ENCODE assay signal across 22 cellular contexts in genomic region chr12:18951219-18951618, GRCh38.
DNase-seq lines count a peak whose midpoint lies in the region; ATAC-seq and TF ChIP-seq lines count a peak whose summit lies in the region.
"Had no signal": no experiment of that assay in that cellular context is flagged by ENCODE, and none has a peak within 500 bp of the region (broad histone marks: within the 10 kb centered on the region; RNA-seq: fewer than 3 reads in every experiment).

No MANE protein-coding gene starts in this region.

- H3K27ac Mint-ChIP-seq in WTC11 = no peak overlapping the region
- H3K27ac Mint-ChIP-seq: CD8-positive, alpha-beta T cell had no signal

- ATAC-seq in WTC11 (peak; percentile 74), HG02852 (IDR thresholded peaks at IDR 0.05; ENCODE audit: unreplicated experiment) (no peak)
- ATAC-seq: CD8-positive, alpha-beta T cell; HepG2; Panc1 had no signal

- TF ChIP-seq CTCF in WTC11 (IDR thresholded peaks at IDR 0.05) (no peak), GM10266 (IDR thresholded peaks at IDR 0.05; ENCODE audit: control insufficient read depth, insufficient read depth, low read depth, missing control alignments) (no peak)

- CTCF ChIA-PET in WTC11 (lab: Charles Lee) = no interaction called here

- peaks cover 7% of the 10 kb centered on the region for H3K4me1 Mint-ChIP-seq in WTC11

- peaks cover 12% of the 10 kb centered on the region; the same call in 1 of the 2 replicates for H3K9me3 Mint-ChIP-seq in WTC11
- H3K9me3 Mint-ChIP-seq: CD8-positive, alpha-beta T cell had no signal

- no peaks in the 10 kb centered on the region for H3K27me3 Mint-ChIP-seq in WTC11 (ENCODE audit: low read depth)

- H3K4me3 Mint-ChIP-seq in WTC11 = no peak overlapping the region
- H3K4me3 Mint-ChIP-seq: CD8-positive, alpha-beta T cell had no signal

- POLR2A ChIA-PET in WTC11 (lab: Charles Lee) = no interaction called here

- H3K36me3 Mint-ChIP-seq in WTC11 = no peaks in the 10 kb centered on the region
- H3K36me3 Mint-ChIP-seq: CD8-positive, alpha-beta T cell had no signal

- DNase-seq in NCI-H2227 (lab: John Stamatoyannopoulos, UW; ENCODE audit: unreplicated experiment) (peak; percentile 40), NCI-H2227 treated with DMSO at 0.1 percent for 48 hours (lab: John Stamatoyannopoulos, UW) (no peak), WTC11 (ENCODE audit: low spot score) (no peak), iPS-NIHi11 (ENCODE audit: low spot score) (peak; percentile 31), GM10266 (ENCODE audit: extremely low spot score) (no peak)
- no peak for DNase-seq in stimulated activated CD4-positive, alpha-beta T cell treated with anti-CD3 and anti-CD28 coated beads, Interleukin-4, amount 100 ng/mL, for 24 hours
- DNase-seq: AML-193; C1 segment of cervical spinal cord; CD8-positive, alpha-beta T cell; DMS153; KG1; NCI-H1694 treated with DMSO at 0.1 percent for 48 hours; NCI-H2081 treated with DMSO at 0.1 percent for 48 hours; NCI-H226; NCI-H524; NCI-H774; NK-92 treated with Interleukin-12 subunit alpha and Interleukin-12 subunit beta, amount 100 ng/mL, for 24 hours; SIG-M5; SK-N-SH had no signal

TF ChIP-seq in WTC11, 78 proteins besides CTCF, POLR2A, EP300 and RAD21:
- no peak for TF ChIP-seq GTF2I (CRISPR knock-in tag; conservative IDR thresholded peaks at IDR 0.05)
- no peak for TF ChIP-seq E2F4 (CRISPR knock-in tag; IDR thresholded peaks at IDR 0.05; ENCODE audit: borderline replicate concordance, low read depth)
- TF ChIP-seq NFATC4 (CRISPR knock-in tag; IDR thresholded peaks at IDR 0.05) = no peak
- no peak for TF ChIP-seq TP53 (CRISPR knock-in tag; IDR thresholded peaks at IDR 0.05)
- no peak for TF ChIP-seq NFE2L1 (CRISPR knock-in tag; IDR thresholded peaks at IDR 0.05)
- no peak for TF ChIP-seq ETV6 (CRISPR knock-in tag; IDR thresholded peaks at IDR 0.05)
- TF ChIP-seq AFF4 (CRISPR knock-in tag; IDR thresholded peaks at IDR 0.05; ENCODE audit: borderline replicate concordance) = no peak
- no peak for TF ChIP-seq ZNF317 (CRISPR knock-in tag; IDR thresholded peaks at IDR 0.05; ENCODE audit: borderline replicate concordance, low read depth)
- TF ChIP-seq ARID4B (CRISPR knock-in tag; IDR thresholded peaks at IDR 0.05; ENCODE audit: borderline replicate concordance) = no peak
- no peak for TF ChIP-seq AR (CRISPR knock-in tag; IDR thresholded peaks at IDR 0.05)
- no peak for TF ChIP-seq ZBTB43 (CRISPR knock-in tag; IDR thresholded peaks at IDR 0.05)

Comparison
In these comparisons a context has a peak if more than half of its experiments do, and no peak if none do; other contexts are left out.
1. DNase-seq: peak in NCI-H2227 (single experiment) and iPS-NIHi11 (single experiment); none in NCI-H2227 treated with DMSO at 0.1 percent for 48 hours (single experiment), WTC11 (single experiment), stimulated activated CD4-positive, alpha-beta T cell treated with anti-CD3 and anti-CD28 coated beads, Interleukin-4, amount 100 ng/mL, for 24 hours (single experiment) and GM10266 (single experiment).